In the genomic region with DNA sequence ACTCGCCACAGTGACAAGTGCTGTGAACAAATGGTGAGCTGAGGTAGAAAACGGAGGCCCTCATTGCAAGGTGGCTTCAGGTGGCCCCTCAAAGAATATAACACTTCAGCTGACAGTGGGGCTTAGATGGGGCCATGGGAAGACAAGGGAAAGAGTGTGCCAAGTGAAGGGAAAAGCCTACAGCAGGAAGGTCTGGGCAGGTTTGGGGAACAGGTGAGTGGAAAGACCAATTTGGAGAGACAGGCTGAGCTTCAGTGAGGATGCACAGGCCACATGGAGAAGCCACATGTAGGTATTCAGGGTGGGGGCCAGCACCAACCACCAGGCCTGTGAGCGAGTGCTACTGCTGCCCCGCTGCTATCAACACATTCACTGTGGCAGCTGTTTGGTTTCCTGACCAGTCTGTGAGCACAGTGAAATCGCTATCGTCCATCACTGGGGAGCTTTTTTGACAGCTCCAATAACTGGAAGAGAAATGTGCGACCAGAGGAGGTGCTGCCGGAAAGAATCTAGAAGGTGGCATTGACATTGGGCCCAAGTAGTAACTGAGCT, we compare ENCODE assay signal across 1 cellular context.
TF ChIP-seq lines count a peak whose summit lies in the region.

No MANE protein-coding gene starts in this region.

TF ChIP-seq in GM12878, 131 proteins besides CTCF, POLR2A, EP300 and RAD21:
- TF ChIP-seq, protein P1, sequence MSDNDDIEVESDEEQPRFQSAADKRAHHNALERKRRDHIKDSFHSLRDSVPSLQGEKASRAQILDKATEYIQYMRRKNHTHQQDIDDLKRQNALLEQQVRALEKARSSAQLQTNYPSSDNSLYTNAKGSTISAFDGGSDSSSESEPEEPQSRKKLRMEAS (IDR thresholded peaks at IDR 0.05; ENCODE audit: low read depth, low read length) = no peak
- TF ChIP-seq ZZZ3 (IDR thresholded peaks at IDR 0.05; ENCODE audit: control insufficient read depth, insufficient read length, low read depth) (no peak), STAT1 (conservative IDR thresholded peaks at IDR 0.05) (no peak), RUNX3 (IDR thresholded peaks at IDR 0.05; ENCODE audit: low read length) (no peak)
